ENCODE assay signal across 1 cellular context in the genomic region with DNA sequence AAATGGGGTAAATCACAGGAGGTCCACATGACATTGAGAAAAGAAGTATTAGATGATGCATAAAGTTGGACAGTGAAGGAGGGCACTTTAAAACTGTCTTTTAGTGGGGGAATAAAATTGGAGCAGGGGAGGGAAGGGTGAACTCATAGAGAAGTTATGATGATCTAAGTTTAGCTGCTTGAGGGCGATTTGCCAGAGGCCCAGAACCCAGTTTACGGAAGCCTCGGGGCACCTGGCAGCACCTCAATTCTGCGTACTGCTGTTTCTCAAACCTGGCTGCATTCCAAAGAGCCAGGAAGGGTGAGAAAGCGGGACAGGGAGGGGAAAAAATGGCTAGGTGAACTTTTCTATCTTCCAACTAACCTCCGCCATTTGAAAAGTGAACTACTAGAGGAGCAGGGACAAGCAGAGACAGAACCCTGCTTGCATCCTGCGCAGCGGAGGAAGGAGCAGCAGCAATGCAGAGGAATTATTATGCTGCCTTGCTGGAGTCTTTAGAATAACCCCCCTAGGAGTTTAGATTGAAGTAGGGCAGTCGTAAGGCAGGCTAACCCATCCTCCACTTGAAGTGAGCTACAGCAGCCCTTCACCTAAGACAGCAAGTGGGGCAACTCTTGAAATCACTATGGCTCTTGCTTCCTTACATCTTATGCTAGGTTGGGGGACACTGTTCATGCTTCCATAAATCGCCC.
TF ChIP-seq lines count a peak whose summit lies in the region.

No MANE protein-coding gene starts in this region.

TF ChIP-seq in GM23338, 12 proteins besides CTCF, POLR2A, EP300 and RAD21 (continued from another document):
- TF ChIP-seq, protein P1, sequence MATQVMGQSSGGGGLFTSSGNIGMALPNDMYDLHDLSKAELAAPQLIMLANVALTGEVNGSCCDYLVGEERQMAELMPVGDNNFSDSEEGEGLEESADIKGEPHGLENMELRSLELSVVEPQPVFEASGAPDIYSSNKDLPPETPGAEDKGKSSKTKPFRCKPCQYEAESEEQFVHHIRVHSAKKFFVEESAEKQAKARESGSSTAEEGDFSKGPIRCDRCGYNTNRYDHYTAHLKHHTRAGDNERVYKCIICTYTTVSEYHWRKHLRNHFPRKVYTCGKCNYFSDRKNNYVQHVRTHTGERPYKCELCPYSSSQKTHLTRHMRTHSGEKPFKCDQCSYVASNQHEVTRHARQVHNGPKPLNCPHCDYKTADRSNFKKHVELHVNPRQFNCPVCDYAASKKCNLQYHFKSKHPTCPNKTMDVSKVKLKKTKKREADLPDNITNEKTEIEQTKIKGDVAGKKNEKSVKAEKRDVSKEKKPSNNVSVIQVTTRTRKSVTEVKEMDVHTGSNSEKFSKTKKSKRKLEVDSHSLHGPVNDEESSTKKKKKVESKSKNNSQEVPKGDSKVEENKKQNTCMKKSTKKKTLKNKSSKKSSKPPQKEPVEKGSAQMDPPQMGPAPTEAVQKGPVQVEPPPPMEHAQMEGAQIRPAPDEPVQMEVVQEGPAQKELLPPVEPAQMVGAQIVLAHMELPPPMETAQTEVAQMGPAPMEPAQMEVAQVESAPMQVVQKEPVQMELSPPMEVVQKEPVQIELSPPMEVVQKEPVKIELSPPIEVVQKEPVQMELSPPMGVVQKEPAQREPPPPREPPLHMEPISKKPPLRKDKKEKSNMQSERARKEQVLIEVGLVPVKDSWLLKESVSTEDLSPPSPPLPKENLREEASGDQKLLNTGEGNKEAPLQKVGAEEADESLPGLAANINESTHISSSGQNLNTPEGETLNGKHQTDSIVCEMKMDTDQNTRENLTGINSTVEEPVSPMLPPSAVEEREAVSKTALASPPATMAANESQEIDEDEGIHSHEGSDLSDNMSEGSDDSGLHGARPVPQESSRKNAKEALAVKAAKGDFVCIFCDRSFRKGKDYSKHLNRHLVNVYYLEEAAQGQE (IDR thresholded peaks at IDR 0.05; ENCODE audit: unreplicated experiment) = no peak
- TF ChIP-seq STAT1 (IDR thresholded peaks at IDR 0.05; ENCODE audit: unreplicated experiment) (no peak), ZNF114 (CRISPR knock-in tag; IDR thresholded peaks at IDR 0.05) (no peak), JUNB (IDR thresholded peaks at IDR 0.05; ENCODE audit: unreplicated experiment) (no peak)
